1 cellular context compared by ENCODE assay signal in the genomic region with DNA sequence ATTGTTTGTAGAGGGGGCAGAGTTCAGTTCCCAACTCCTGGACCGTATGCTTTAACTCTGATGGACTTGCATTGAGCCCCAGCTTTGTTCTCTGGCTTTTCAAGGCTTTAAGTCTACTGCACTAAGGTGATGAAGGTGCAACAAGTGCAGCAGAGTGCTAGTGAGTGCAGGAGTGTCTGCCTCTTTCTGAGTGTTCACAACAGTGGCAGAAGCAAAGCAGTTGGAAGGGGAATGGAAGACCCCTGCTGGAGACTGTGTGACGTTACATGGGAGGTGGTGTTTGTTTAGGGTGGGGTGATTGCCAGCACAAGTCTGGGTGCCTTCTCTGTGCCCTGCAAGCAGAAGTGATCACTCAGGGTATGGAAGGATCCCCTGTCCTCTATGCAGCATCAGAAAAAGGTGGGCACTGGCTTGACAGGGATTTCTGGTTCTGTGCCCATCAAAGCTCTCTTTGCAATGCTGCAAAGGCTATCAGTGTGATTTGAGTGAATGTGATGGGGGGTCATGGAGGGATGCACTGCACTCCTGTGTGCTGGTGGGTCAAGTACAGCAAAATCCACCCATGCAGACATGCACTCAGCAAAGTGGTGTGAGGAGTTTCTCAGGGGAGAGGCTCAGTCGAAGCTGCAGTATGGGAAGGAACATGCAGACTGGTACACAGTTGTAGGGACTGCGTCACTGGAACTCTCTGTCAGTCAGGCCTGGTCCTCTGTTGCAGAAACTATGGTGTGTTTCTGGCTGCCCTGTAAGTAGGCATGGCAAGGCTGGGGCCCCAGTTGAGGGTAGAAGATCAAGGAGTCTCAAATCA.
TF ChIP-seq lines count a peak whose summit lies in the region.

No MANE protein-coding gene starts in this region.

TF ChIP-seq in HepG2, 621 proteins besides CTCF, POLR2A, EP300 and RAD21 (continued from another document and continues in another):
- TF ChIP-seq, protein P1, sequence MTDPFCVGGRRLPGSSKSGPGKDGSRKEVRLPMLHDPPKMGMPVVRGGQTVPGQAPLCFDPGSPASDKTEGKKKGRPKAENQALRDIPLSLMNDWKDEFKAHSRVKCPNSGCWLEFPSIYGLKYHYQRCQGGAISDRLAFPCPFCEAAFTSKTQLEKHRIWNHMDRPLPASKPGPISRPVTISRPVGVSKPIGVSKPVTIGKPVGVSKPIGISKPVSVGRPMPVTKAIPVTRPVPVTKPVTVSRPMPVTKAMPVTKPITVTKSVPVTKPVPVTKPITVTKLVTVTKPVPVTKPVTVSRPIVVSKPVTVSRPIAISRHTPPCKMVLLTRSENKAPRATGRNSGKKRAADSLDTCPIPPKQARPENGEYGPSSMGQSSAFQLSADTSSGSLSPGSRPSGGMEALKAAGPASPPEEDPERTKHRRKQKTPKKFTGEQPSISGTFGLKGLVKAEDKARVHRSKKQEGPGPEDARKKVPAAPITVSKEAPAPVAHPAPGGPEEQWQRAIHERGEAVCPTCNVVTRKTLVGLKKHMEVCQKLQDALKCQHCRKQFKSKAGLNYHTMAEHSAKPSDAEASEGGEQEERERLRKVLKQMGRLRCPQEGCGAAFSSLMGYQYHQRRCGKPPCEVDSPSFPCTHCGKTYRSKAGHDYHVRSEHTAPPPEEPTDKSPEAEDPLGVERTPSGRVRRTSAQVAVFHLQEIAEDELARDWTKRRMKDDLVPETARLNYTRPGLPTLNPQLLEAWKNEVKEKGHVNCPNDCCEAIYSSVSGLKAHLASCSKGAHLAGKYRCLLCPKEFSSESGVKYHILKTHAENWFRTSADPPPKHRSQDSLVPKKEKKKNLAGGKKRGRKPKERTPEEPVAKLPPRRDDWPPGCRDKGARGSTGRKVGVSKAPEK (CRISPR knock-in tag; IDR thresholded peaks at IDR 0.05; ENCODE audit: borderline replicate concordance) = peak; percentile 82; the same call in 1 of the 2 replicates
- TF ChIP-seq ZNF136 (CRISPR knock-in tag; IDR thresholded peaks at IDR 0.05; ENCODE audit: low read depth) (0 out of 2 replicates have a peak, but pooled peaks have one; percentile 70), ZNF510 (CRISPR knock-in tag; IDR thresholded peaks at IDR 0.05; ENCODE audit: low read depth) (peak; percentile 38; the same call in 1 of the 2 replicates), ZNF703 (CRISPR knock-in tag; IDR thresholded peaks at IDR 0.05; ENCODE audit: borderline replicate concordance) (no peak), IKZF4 (CRISPR knock-in tag; IDR thresholded peaks at IDR 0.05; ENCODE audit: borderline replicate concordance, low read depth, not compliant biosample characterization) (peak; percentile 41), SPEN (CRISPR knock-in tag; IDR thresholded peaks at IDR 0.05; ENCODE audit: low read depth) (peak; percentile 35; the same call in 1 of the 2 replicates), FOXA3 (CRISPR knock-in tag; IDR thresholded peaks at IDR 0.05) (peak; percentile 77), ZNF644 (CRISPR knock-in tag; IDR thresholded peaks at IDR 0.05; ENCODE audit: low read depth) (peak; percentile 52; the same call in 1 of the 2 replicates), ZNF160 (CRISPR knock-in tag; IDR thresholded peaks at IDR 0.05) (no peak), NONO (IDR thresholded peaks at IDR 0.05) (no peak), NONO (CRISPR knock-in tag; conservative IDR thresholded peaks at IDR 0.05) (peak; percentile 25; the same call in 1 of the 2 replicates), GFI1 (CRISPR knock-in tag; IDR thresholded peaks at IDR 0.05; ENCODE audit: borderline replicate concordance) (0 out of 2 replicates have a peak, but pooled peaks have one; percentile 31), ZNF547 (CRISPR knock-in tag; IDR thresholded peaks at IDR 0.05) (no peak), ZNF264 (CRISPR knock-in tag; IDR thresholded peaks at IDR 0.05) (no peak), FOXA1 (IDR thresholded peaks at IDR 0.05) (no peak), FOXA1 (CRISPR knock-in tag; IDR thresholded peaks at IDR 0.05) (peak; percentile 90), ZNF781 (CRISPR knock-in tag; IDR thresholded peaks at IDR 0.05; ENCODE audit: borderline replicate concordance, not compliant biosample characterization) (peak; percentile 69), ZNF343 (CRISPR knock-in tag; IDR thresholded peaks at IDR 0.05) (no peak), ZNF605 (CRISPR knock-in tag; IDR thresholded peaks at IDR 0.05) (peak; percentile 50; the same call in 1 of the 2 replicates), ZNF251 (CRISPR knock-in tag; IDR thresholded peaks at IDR 0.05) (peak; percentile 62; the same call in 1 of the 2 replicates), IRF2 (CRISPR knock-in tag; IDR thresholded peaks at IDR 0.05) (no peak), MBD4 (IDR thresholded peaks at IDR 0.05; ENCODE audit: borderline replicate concordance, low read length) (no peak), STAG1 (CRISPR knock-in tag; IDR thresholded peaks at IDR 0.05) (peak; percentile 84), ZMYM4 (CRISPR knock-in tag; IDR thresholded peaks at IDR 0.05) (peak; percentile 92), ATAD3A (CRISPR knock-in tag; IDR thresholded peaks at IDR 0.05) (no peak), ZBTB20 (CRISPR knock-in tag; IDR thresholded peaks at IDR 0.05; ENCODE audit: borderline replicate concordance, low read depth) (0 out of 2 replicates have a peak, but pooled peaks have one; percentile 27), GPN1 (CRISPR knock-in tag; IDR thresholded peaks at IDR 0.05; ENCODE audit: borderline replicate concordance) (no peak), ZNF230 (CRISPR knock-in tag; IDR thresholded peaks at IDR 0.05) (peak; percentile 22; the same call in 1 of the 2 replicates), MED1 (CRISPR knock-in tag; IDR thresholded peaks at IDR 0.05) (peak; percentile 66; the same call in 1 of the 2 replicates), SETDB1 (CRISPR knock-in tag; IDR thresholded peaks at IDR 0.05; ENCODE audit: borderline replicate concordance) (no peak)
- TF ChIP-seq, protein P2, sequence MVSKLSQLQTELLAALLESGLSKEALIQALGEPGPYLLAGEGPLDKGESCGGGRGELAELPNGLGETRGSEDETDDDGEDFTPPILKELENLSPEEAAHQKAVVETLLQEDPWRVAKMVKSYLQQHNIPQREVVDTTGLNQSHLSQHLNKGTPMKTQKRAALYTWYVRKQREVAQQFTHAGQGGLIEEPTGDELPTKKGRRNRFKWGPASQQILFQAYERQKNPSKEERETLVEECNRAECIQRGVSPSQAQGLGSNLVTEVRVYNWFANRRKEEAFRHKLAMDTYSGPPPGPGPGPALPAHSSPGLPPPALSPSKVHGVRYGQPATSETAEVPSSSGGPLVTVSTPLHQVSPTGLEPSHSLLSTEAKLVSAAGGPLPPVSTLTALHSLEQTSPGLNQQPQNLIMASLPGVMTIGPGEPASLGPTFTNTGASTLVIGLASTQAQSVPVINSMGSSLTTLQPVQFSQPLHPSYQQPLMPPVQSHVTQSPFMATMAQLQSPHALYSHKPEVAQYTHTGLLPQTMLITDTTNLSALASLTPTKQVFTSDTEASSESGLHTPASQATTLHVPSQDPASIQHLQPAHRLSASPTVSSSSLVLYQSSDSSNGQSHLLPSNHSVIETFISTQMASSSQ (IDR thresholded peaks at IDR 0.05; ENCODE audit: low read depth) = no peak
- TF ChIP-seq, protein P2 (CRISPR knock-in tag; IDR thresholded peaks at IDR 0.05; ENCODE audit: borderline replicate concordance) = peak; percentile 74; the same call in 1 of the 2 replicates
- TF ChIP-seq, protein P3, sequence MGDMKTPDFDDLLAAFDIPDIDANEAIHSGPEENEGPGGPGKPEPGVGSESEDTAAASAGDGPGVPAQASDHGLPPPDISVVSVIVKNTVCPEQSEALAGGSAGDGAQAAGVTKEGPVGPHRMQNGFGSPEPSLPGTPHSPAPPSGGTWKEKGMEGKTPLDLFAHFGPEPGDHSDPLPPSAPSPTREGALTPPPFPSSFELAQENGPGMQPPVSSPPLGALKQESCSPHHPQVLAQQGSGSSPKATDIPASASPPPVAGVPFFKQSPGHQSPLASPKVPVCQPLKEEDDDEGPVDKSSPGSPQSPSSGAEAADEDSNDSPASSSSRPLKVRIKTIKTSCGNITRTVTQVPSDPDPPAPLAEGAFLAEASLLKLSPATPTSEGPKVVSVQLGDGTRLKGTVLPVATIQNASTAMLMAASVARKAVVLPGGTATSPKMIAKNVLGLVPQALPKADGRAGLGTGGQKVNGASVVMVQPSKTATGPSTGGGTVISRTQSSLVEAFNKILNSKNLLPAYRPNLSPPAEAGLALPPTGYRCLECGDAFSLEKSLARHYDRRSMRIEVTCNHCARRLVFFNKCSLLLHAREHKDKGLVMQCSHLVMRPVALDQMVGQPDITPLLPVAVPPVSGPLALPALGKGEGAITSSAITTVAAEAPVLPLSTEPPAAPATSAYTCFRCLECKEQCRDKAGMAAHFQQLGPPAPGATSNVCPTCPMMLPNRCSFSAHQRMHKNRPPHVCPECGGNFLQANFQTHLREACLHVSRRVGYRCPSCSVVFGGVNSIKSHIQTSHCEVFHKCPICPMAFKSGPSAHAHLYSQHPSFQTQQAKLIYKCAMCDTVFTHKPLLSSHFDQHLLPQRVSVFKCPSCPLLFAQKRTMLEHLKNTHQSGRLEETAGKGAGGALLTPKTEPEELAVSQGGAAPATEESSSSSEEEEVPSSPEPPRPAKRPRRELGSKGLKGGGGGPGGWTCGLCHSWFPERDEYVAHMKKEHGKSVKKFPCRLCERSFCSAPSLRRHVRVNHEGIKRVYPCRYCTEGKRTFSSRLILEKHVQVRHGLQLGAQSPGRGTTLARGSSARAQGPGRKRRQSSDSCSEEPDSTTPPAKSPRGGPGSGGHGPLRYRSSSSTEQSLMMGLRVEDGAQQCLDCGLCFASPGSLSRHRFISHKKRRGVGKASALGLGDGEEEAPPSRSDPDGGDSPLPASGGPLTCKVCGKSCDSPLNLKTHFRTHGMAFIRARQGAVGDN (CRISPR knock-in tag; IDR thresholded peaks at IDR 0.05) = peak; percentile 45
- TF ChIP-seq, protein P4, sequence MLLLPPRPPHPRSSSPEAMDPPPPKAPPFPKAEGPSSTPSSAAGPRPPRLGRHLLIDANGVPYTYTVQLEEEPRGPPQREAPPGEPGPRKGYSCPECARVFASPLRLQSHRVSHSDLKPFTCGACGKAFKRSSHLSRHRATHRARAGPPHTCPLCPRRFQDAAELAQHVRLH (CRISPR knock-in tag; IDR thresholded peaks at IDR 0.05; ENCODE audit: borderline replicate concordance, low read depth) = peak; percentile 55; the same call in 1 of the 2 replicates
- TF ChIP-seq, protein P5, sequence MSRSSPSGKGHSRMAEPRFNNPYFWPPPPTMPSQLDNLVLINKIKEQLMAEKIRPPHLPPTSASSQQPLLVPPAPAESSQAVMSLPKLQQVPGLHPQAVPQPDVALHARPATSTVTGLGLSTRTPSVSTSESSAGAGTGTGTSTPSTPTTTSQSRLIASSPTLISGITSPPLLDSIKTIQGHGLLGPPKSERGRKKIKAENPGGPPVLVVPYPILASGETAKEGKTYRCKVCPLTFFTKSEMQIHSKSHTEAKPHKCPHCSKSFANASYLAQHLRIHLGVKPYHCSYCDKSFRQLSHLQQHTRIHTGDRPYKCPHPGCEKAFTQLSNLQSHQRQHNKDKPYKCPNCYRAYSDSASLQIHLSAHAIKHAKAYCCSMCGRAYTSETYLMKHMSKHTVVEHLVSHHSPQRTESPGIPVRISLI (CRISPR knock-in tag; IDR thresholded peaks at IDR 0.05; ENCODE audit: borderline replicate concordance) = 0 out of 2 replicates have a peak, but pooled peaks have one; percentile 30
- TF ChIP-seq, protein P6, sequence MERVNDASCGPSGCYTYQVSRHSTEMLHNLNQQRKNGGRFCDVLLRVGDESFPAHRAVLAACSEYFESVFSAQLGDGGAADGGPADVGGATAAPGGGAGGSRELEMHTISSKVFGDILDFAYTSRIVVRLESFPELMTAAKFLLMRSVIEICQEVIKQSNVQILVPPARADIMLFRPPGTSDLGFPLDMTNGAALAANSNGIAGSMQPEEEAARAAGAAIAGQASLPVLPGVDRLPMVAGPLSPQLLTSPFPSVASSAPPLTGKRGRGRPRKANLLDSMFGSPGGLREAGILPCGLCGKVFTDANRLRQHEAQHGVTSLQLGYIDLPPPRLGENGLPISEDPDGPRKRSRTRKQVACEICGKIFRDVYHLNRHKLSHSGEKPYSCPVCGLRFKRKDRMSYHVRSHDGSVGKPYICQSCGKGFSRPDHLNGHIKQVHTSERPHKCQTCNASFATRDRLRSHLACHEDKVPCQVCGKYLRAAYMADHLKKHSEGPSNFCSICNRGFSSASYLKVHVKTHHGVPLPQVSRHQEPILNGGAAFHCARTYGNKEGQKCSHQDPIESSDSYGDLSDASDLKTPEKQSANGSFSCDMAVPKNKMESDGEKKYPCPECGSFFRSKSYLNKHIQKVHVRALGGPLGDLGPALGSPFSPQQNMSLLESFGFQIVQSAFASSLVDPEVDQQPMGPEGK (CRISPR knock-in tag; IDR thresholded peaks at IDR 0.05) = peak; percentile 70
- TF ChIP-seq, protein P7, sequence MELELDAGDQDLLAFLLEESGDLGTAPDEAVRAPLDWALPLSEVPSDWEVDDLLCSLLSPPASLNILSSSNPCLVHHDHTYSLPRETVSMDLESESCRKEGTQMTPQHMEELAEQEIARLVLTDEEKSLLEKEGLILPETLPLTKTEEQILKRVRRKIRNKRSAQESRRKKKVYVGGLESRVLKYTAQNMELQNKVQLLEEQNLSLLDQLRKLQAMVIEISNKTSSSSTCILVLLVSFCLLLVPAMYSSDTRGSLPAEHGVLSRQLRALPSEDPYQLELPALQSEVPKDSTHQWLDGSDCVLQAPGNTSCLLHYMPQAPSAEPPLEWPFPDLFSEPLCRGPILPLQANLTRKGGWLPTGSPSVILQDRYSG (CRISPR knock-in tag; IDR thresholded peaks at IDR 0.05) = no peak
- TF ChIP-seq, protein P8, sequence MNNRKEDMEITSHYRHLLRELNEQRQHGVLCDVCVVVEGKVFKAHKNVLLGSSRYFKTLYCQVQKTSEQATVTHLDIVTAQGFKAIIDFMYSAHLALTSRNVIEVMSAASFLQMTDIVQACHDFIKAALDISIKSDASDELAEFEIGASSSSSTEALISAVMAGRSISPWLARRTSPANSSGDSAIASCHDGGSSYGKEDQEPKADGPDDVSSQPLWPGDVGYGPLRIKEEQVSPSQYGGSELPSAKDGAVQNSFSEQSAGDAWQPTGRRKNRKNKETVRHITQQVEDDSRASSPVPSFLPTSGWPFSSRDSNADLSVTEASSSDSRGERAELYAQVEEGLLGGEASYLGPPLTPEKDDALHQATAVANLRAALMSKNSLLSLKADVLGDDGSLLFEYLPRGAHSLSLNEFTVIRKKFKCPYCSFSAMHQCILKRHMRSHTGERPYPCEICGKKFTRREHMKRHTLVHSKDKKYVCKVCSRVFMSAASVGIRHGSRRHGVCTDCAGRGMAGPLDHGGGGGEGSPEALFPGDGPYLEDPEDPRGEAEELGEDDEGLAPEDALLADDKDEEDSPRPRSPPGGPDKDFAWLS (CRISPR knock-in tag; IDR thresholded peaks at IDR 0.05; ENCODE audit: borderline replicate concordance) = 0 out of 2 replicates have a peak, but pooled peaks have one; percentile 13
